In genomic region chr21:43190544-43191340, GRCh38 we compare ENCODE assay signal across 25 cellular contexts. TPM values are rescaled to one million over a fixed set of nuclear protein-coding genes. Genes with fewer than 3 reads are reported as not detected.
DNase-seq lines count a peak whose midpoint lies in the region; ATAC-seq and TF ChIP-seq lines count a peak whose summit lies in the region.
"Had no signal": no experiment of that assay in that cellular context is flagged by ENCODE, and none has a peak within 500 bp of the region (broad histone marks: within the 10 kb centered on the region; RNA-seq: fewer than 3 reads in every experiment).

No MANE protein-coding gene starts in this region.

- CTCF ChIA-PET in activated CD8-positive, alpha-beta memory T cell treated with anti-CD3 and anti-CD28 coated beads, Interleukin-2, amount 10 ng/mL, durations not matched to agents 7 days and 5 days (lab: Charles Lee) = interaction anchor here (0.9 kb wide), 1 partner anchor 461 kb away, joined by 3 read pairs; no protein-coding TSS in a partner anchor
- CTCF ChIA-PET in RWPE1 (lab: Yijun Ruan, JAX) = no interaction called here

- no peak for ATAC-seq in activated CD8-positive, alpha-beta memory T cell treated with anti-CD3 and anti-CD28 coated beads, Interleukin-2, amount 10 ng/mL, durations not matched to agents 7 days and 5 days
- ATAC-seq in sciatic nerve (no peak), GM21737 (IDR thresholded peaks at IDR 0.05; ENCODE audit: unreplicated experiment) (no peak), HG02885 (IDR thresholded peaks at IDR 0.05; ENCODE audit: poor library complexity, unreplicated experiment) (no peak)
- ATAC-seq: gastroesophageal sphincter had no signal

- no peak overlapping the region for H3K27ac Mint-ChIP-seq in activated CD8-positive, alpha-beta memory T cell treated with anti-CD3 and anti-CD28 coated beads, Interleukin-2, amount 10 ng/mL, durations not matched to agents 7 days and 5 days
- no peak overlapping the region for H3K27ac Mint-ChIP-seq in glutamatergic neuron (ENCODE audit: unreplicated experiment)
- H3K27ac Mint-ChIP-seq: activated CD4-positive, alpha-beta T cell treated with anti-CD3 and anti-CD28 coated beads, Interleukin-2, amount 10 ng/mL, durations not matched to agents 7 days and 5 days; activated naive CD4-positive, alpha-beta T cell treated with anti-CD3 and anti-CD28 coated beads for 36 hours; HFFc6; mesothelial cell of epicardium had no signal

- no peak overlapping the region for H3K4me3 Mint-ChIP-seq in activated CD8-positive, alpha-beta memory T cell treated with anti-CD3 and anti-CD28 coated beads, Interleukin-2, amount 10 ng/mL, durations not matched to agents 7 days and 5 days
- H3K4me3 Mint-ChIP-seq in glutamatergic neuron (ENCODE audit: unreplicated experiment) = no peak overlapping the region
- H3K4me3 Mint-ChIP-seq: activated CD4-positive, alpha-beta T cell treated with anti-CD3 and anti-CD28 coated beads, Interleukin-2, amount 10 ng/mL, durations not matched to agents 7 days and 5 days; activated naive CD4-positive, alpha-beta T cell treated with anti-CD3 and anti-CD28 coated beads for 36 hours; B cell; HFFc6; mesothelial cell of epicardium had no signal

- no peaks in the 10 kb centered on the region for H3K36me3 Mint-ChIP-seq in activated CD8-positive, alpha-beta memory T cell treated with anti-CD3 and anti-CD28 coated beads, Interleukin-2, amount 10 ng/mL, durations not matched to agents 7 days and 5 days
- H3K36me3 Mint-ChIP-seq in glutamatergic neuron (ENCODE audit: unreplicated experiment) = peaks cover 13% of the 10 kb centered on the region
- H3K36me3 Mint-ChIP-seq: mesothelial cell of epicardium had no signal

- TF ChIP-seq CTCF in RWPE1 (conservative IDR thresholded peaks at IDR 0.05; ENCODE audit: low read depth) = no peak
- TF ChIP-seq CTCF in glutamatergic neuron (IDR thresholded peaks at IDR 0.05; ENCODE audit: partially characterized antibody, unreplicated experiment) = peak; percentile 25

- peaks cover 12% of the 10 kb centered on the region for H3K4me1 Mint-ChIP-seq in activated CD8-positive, alpha-beta memory T cell treated with anti-CD3 and anti-CD28 coated beads, Interleukin-2, amount 10 ng/mL, durations not matched to agents 7 days and 5 days
- peaks cover 16% of the 10 kb centered on the region for H3K4me1 Mint-ChIP-seq in glutamatergic neuron (ENCODE audit: low read depth, unreplicated experiment)

- peak; percentile 44 for DNase-seq in activated CD8-positive, alpha-beta memory T cell treated with anti-CD3 and anti-CD28 coated beads for 24 hours
- no peak for DNase-seq in activated CD8-positive, alpha-beta memory T cell treated with anti-CD3 and anti-CD28 coated beads, Interleukin-2, amount 10 ng/mL, durations not matched to agents 7 days and 5 days
- no peak for DNase-seq in RWPE1 (ENCODE audit: low spot score)
- no peak for DNase-seq in glutamatergic neuron
- peak; percentile 48 for DNase-seq in sciatic nerve (ENCODE audit: low spot score)
- no peak for DNase-seq in cerebellar nuclear complex (lab: John Stamatoyannopoulos, UW)
- DNase-seq: activated CD4-positive, alpha-beta T cell treated with anti-CD3 and anti-CD28 coated beads, Interleukin-2, amount 10 ng/mL, durations not matched to agents 7 days and 5 days; activated naive CD4-positive, alpha-beta T cell treated with anti-CD3 and anti-CD28 coated beads for 36 hours; anterior cingulate cortex; effector memory CD4-positive, alpha-beta T cell; HFFc6; NCI-H82; OCI-M1; stimulated activated CD4-positive, alpha-beta T cell treated with anti-CD3 and anti-CD28 coated beads, Interleukin-4, amount 100 ng/mL, for 4 hours had no signal

- H3K27ac ChIP-seq in RWPE1 = peak overlapping the region; percentile 49
- H3K27ac ChIP-seq: esophagus muscularis mucosa, gastroesophageal sphincter, uterus had no signal

- peaks cover 3% of the 10 kb centered on the region for H3K27me3 Mint-ChIP-seq in activated CD8-positive, alpha-beta memory T cell treated with anti-CD3 and anti-CD28 coated beads, Interleukin-2, amount 10 ng/mL, durations not matched to agents 7 days and 5 days
- H3K27me3 Mint-ChIP-seq in glutamatergic neuron (ENCODE audit: unreplicated experiment) = peaks cover 11% of the 10 kb centered on the region
- H3K27me3 Mint-ChIP-seq: activated CD4-positive, alpha-beta T cell treated with anti-CD3 and anti-CD28 coated beads, Interleukin-2, amount 10 ng/mL, durations not matched to agents 7 days and 5 days had no signal

- H3K9me3 Mint-ChIP-seq in activated CD8-positive, alpha-beta memory T cell treated with anti-CD3 and anti-CD28 coated beads, Interleukin-2, amount 10 ng/mL, durations not matched to agents 7 days and 5 days (ENCODE audit: low read depth) = peaks cover 2% of the 10 kb centered on the region
- H3K9me3 Mint-ChIP-seq in glutamatergic neuron (ENCODE audit: unreplicated experiment) = peaks cover 15% of the 10 kb centered on the region
- H3K9me3 Mint-ChIP-seq: activated naive CD4-positive, alpha-beta T cell treated with anti-CD3 and anti-CD28 coated beads for 36 hours; mesothelial cell of epicardium had no signal

- POLR2A ChIA-PET in RWPE1 (lab: Yijun Ruan, JAX; ENCODE audit: low non-redundant PET) = no interaction called here

- intact Hi-C loops in sciatic nerve (cut with DNase I) = no loop called here

RNA-seq across cellular contexts. Expression of gene CRYAA, which starts 21.9 kb away (rescaled TPM):
- total RNA-seq in activated CD8-positive, alpha-beta memory T cell treated with anti-CD3 and anti-CD28 coated beads, Interleukin-2, amount 10 ng/mL, durations not matched to agents 7 days and 5 days = not detected
- total RNA-seq in glutamatergic neuron (ENCODE audit: unreplicated experiment) = not detected
- total RNA-seq in sciatic nerve = not detected
- total RNA-seq: A172; activated CD4-positive, alpha-beta T cell treated with anti-CD3 and anti-CD28 coated beads, Interleukin-2, amount 10 ng/mL, durations not matched to agents 7 days and 5 days; activated naive CD4-positive, alpha-beta T cell treated with anti-CD3 and anti-CD28 coated beads for 36 hours; B cell; cerebellum; esophagus muscularis mucosa; gastroesophageal sphincter; HFFc6; mesothelial cell of epicardium; pulmonary artery endothelial cell; T-helper 1 cell treated with Interleukin-12 subunit alpha and Interleukin-12 subunit beta and Interleukin-4 antibody, amounts not matched to agents 30 ng/mL and 1 ng/mL, for 36 hours; uterus had no signal

Comparison
In these comparisons a context has a peak if more than half of its experiments do, and no peak if none do; other contexts are left out.
1. DNase-seq: peak in activated CD8-positive, alpha-beta memory T cell treated with anti-CD3 and anti-CD28 coated beads for 24 hours (single experiment) and sciatic nerve (single experiment); none in activated CD8-positive, alpha-beta memory T cell treated with anti-CD3 and anti-CD28 coated beads, Interleukin-2, amount 10 ng/mL, durations not matched to agents 7 days and 5 days (single experiment), RWPE1 (single experiment), glutamatergic neuron (single experiment) and cerebellar nuclear complex (0 of 2).